Comparison of ENCODE assay signal across 10 cellular contexts in genomic region chr2:45607701-45608100, GRCh38. TPM values are rescaled to one million over a fixed set of nuclear protein-coding genes. Genes with fewer than 3 reads are reported as not detected.
DNase-seq lines count a peak whose midpoint lies in the region; ATAC-seq and TF ChIP-seq lines count a peak whose summit lies in the region.
"Had no signal": no experiment of that assay in that cellular context is flagged by ENCODE, and none has a peak within 500 bp of the region (broad histone marks: within the 10 kb centered on the region; RNA-seq: fewer than 3 reads in every experiment).

No MANE protein-coding gene starts in this region.

- H3K4me1 Mint-ChIP-seq in glutamatergic neuron (ENCODE audit: low read depth, unreplicated experiment) = peaks cover 2% of the 10 kb centered on the region
- H3K4me1 Mint-ChIP-seq in activated T-cell treated with anti-CD3 and anti-CD28 coated beads, Interleukin-2, amount 50 U/mL, for 4 hours (ENCODE audit: low read depth) = peaks cover 22% of the 10 kb centered on the region

- H3K27ac Mint-ChIP-seq in glutamatergic neuron (ENCODE audit: unreplicated experiment) = no peak overlapping the region

- peaks cover 9% of the 10 kb centered on the region for H3K4me1 ChIP-seq in testis

- H3K36me3 ChIP-seq in testis (ENCODE audit: low read depth, missing control alignments) = no peaks in the 10 kb centered on the region

- H3K9me3 Mint-ChIP-seq in glutamatergic neuron (ENCODE audit: unreplicated experiment) = peaks cover 3% of the 10 kb centered on the region
- H3K9me3 Mint-ChIP-seq in activated T-cell treated with anti-CD3 and anti-CD28 coated beads, Interleukin-2, amount 50 U/mL, for 4 hours = no peaks in the 10 kb centered on the region

- no peak overlapping the region for H3K4me3 ChIP-seq in GM12875 (ENCODE audit: low read depth, low read length)
- no peak overlapping the region for H3K4me3 ChIP-seq in testis

- DNase-seq in AG08395 (ENCODE audit: low spot score) = peak; percentile 33
- peak; percentile 24 for DNase-seq in RPMI8226
- DNase-seq in glutamatergic neuron = no peak
- DNase-seq in activated CD8-positive, alpha-beta memory T cell treated with anti-CD3 and anti-CD28 coated beads, Interleukin-2, amount 50 U/mL, for 4 hours = no peak
- DNase-seq in testis = no peak
- DNase-seq in activated CD8-positive, alpha-beta memory T cell treated with anti-CD3 and anti-CD28 coated beads, Interleukin-2, amount 50 U/mL, for 48 hours = no peak
- no peak for DNase-seq in activated T-cell treated with anti-CD3 and anti-CD28 coated beads, Interleukin-2, amount 50 U/mL, for 4 hours
- DNase-seq: activated CD4-positive, alpha-beta T cell treated with anti-CD3 and anti-CD28 coated beads for 48 hours had no signal

- H3K27me3 Mint-ChIP-seq in glutamatergic neuron (ENCODE audit: unreplicated experiment) = no peaks in the 10 kb centered on the region
- H3K27me3 Mint-ChIP-seq in activated T-cell treated with anti-CD3 and anti-CD28 coated beads, Interleukin-2, amount 50 U/mL, for 4 hours (ENCODE audit: low read depth) = no peaks in the 10 kb centered on the region

- TF ChIP-seq CTCF in GM12875 (IDR thresholded peaks at IDR 0.05; ENCODE audit: borderline replicate concordance, insufficient read depth, low read depth, low read length) = peak; percentile 25; the same call in 1 of the 2 replicates
- TF ChIP-seq CTCF in glutamatergic neuron (IDR thresholded peaks at IDR 0.05; ENCODE audit: partially characterized antibody, unreplicated experiment) = peak; percentile 67
- peak in 1 of 3 experiments; percentile 46 for TF ChIP-seq CTCF in testis (IDR thresholded peaks at IDR 0.05)

- TF ChIP-seq POLR2A in testis (IDR thresholded peaks at IDR 0.05) = no peak

- intact Hi-C loops in testis (cut with DNase I; ENCODE audit: low total_unique reads) = no loop called here

- no peak overlapping the region for H3K4me3 Mint-ChIP-seq in glutamatergic neuron (ENCODE audit: unreplicated experiment)
- no peak overlapping the region for H3K4me3 Mint-ChIP-seq in activated T-cell treated with anti-CD3 and anti-CD28 coated beads, Interleukin-2, amount 50 U/mL, for 4 hours

- 80 to 85% methylated on average over 1 of the region's 1 CpG for WGBS in testis, 2 donors

- no peak for ATAC-seq in activated T-cell treated with anti-CD3 and anti-CD28 coated beads, Interleukin-2, amount 50 U/mL, for 4 hours
- ATAC-seq: esophagus mucosa had no signal

- no peaks in the 10 kb centered on the region for H3K9me3 ChIP-seq in testis

- H3K27me3 ChIP-seq in testis = no peaks in the 10 kb centered on the region

- H3K36me3 Mint-ChIP-seq in glutamatergic neuron (ENCODE audit: unreplicated experiment) = no peaks in the 10 kb centered on the region
- H3K36me3 Mint-ChIP-seq in activated T-cell treated with anti-CD3 and anti-CD28 coated beads, Interleukin-2, amount 50 U/mL, for 4 hours (ENCODE audit: insufficient read depth) = peaks cover 11% of the 10 kb centered on the region

- H3K27ac ChIP-seq in testis = no peak overlapping the region

RNA-seq across cellular contexts. Expression of gene SRBD1, which starts 3.4 kb away (rescaled TPM):
- total RNA-seq in glutamatergic neuron (ENCODE audit: unreplicated experiment) (16.1 TPM), testis (10 to 100 TPM; 27.8 to 29.7 TPM)
- 9.0 TPM for polyA plus RNA-seq in testis (ENCODE audit: insufficient read depth, low read depth, low replicate concordance)
- 10 to 100 TPM; 13.8 to 18.4 (median 15.5) TPM for total RNA-seq in activated T-cell treated with anti-CD3 and anti-CD28 coated beads, Interleukin-2, amount 50 U/mL, for 4 hours

RNA-seq across cellular contexts. Expression of gene PRKCE, which starts 43.8 kb away (rescaled TPM):
- 74.8 TPM for total RNA-seq in glutamatergic neuron (ENCODE audit: unreplicated experiment)
- total RNA-seq in testis = 10 to 100 TPM; 33.1 to 35.8 TPM
- 27.4 TPM for polyA plus RNA-seq in testis (ENCODE audit: insufficient read depth, low read depth, low replicate concordance)
- 1 to 10 TPM; 9.1 to 9.5 (median 9.2) TPM for total RNA-seq in activated T-cell treated with anti-CD3 and anti-CD28 coated beads, Interleukin-2, amount 50 U/mL, for 4 hours

Comparison
In these comparisons a context has a peak if more than half of its experiments do, and no peak if none do; other contexts are left out.
1. DNase-seq: peak in AG08395 (single experiment) and RPMI8226 (single experiment); none in glutamatergic neuron (single experiment), activated CD8-positive, alpha-beta memory T cell treated with anti-CD3 and anti-CD28 coated beads, Interleukin-2, amount 50 U/mL, for 4 hours (single experiment), testis (single experiment), activated CD8-positive, alpha-beta memory T cell treated with anti-CD3 and anti-CD28 coated beads, Interleukin-2, amount 50 U/mL, for 48 hours (single experiment) and activated T-cell treated with anti-CD3 and anti-CD28 coated beads, Interleukin-2, amount 50 U/mL, for 4 hours (single experiment).